Comparison of ENCODE assay signal across 3 cellular contexts in genomic region chr14:103343164-103343879, GRCh38.
TF ChIP-seq lines count a peak whose summit lies in the region.

No MANE protein-coding gene starts in this region.

TF ChIP-seq in GM12891, 5 proteins besides CTCF, POLR2A, EP300 and RAD21:
- TF ChIP-seq PAX5 (IDR thresholded peaks at IDR 0.05; ENCODE audit: insufficient read depth, low read length, severe bottlenecking) (no peak), SPI1 (IDR thresholded peaks at IDR 0.05; ENCODE audit: low read depth, low read length) (no peak), TAF1 (IDR thresholded peaks at IDR 0.05; ENCODE audit: low read depth, low read length) (no peak), POU2F2 (IDR thresholded peaks at IDR 0.05; ENCODE audit: low read depth, low read length) (peak; percentile 66), POLR2AphosphoS5 (IDR thresholded peaks at IDR 0.05; ENCODE audit: low read depth, low read length) (peak; percentile 91)
TF ChIP-seq in GM12891: peak in this region for 2.

TF ChIP-seq in HEK293, 187 proteins besides CTCF, POLR2A, EP300 and RAD21:
- TF ChIP-seq ZNF280D (tag by site-specific recombination; IDR thresholded peaks at IDR 0.05) (no peak), ZNF610 (tag by site-specific recombination; IDR thresholded peaks at IDR 0.05; ENCODE audit: borderline replicate concordance) (no peak), ZNF433 (tag by site-specific recombination; IDR thresholded peaks at IDR 0.05; ENCODE audit: low read depth) (no peak), ZNF221 (tag by site-specific recombination; IDR thresholded peaks at IDR 0.05; ENCODE audit: borderline replicate concordance) (no peak), ZNF513 (tag by site-specific recombination; IDR thresholded peaks at IDR 0.05) (no peak), FEZF1 (tag by site-specific recombination; IDR thresholded peaks at IDR 0.05) (peak; percentile 62), ZNF677 (tag by site-specific recombination; IDR thresholded peaks at IDR 0.05) (no peak)

TF ChIP-seq in K562, 482 proteins besides CTCF, POLR2A, EP300 and RAD21 (continues in another document):
- TF ChIP-seq ZBTB34 (CRISPR knock-in tag; IDR thresholded peaks at IDR 0.05) (no peak), HBP1 (CRISPR knock-in tag; IDR thresholded peaks at IDR 0.05) (no peak), PCBP2 (IDR thresholded peaks at IDR 0.05; ENCODE audit: low read depth, low read length, poor library complexity, severe bottlenecking) (no peak), ZFP1 (CRISPR knock-in tag; IDR thresholded peaks at IDR 0.05) (no peak), ZNF583 (CRISPR knock-in tag; IDR thresholded peaks at IDR 0.05) (no peak), MXI1 (IDR thresholded peaks at IDR 0.05; ENCODE audit: low read depth, low read length) (no peak), NCOR1 (IDR thresholded peaks at IDR 0.05) (0 out of 2 replicates have a peak, but pooled peaks have one; percentile 9), MXD1 (CRISPR knock-in tag; IDR thresholded peaks at IDR 0.05; ENCODE audit: borderline replicate concordance, poor library complexity, severe bottlenecking) (no peak), ZNF518B (CRISPR knock-in tag; IDR thresholded peaks at IDR 0.05) (no peak), XRCC5 (IDR thresholded peaks at IDR 0.05; ENCODE audit: low read depth, low read length) (no peak), NCOA6 (IDR thresholded peaks at IDR 0.05) (no peak), DNMT1 (IDR thresholded peaks at IDR 0.05) (no peak), KLF13 (tag; IDR thresholded peaks at IDR 0.05; ENCODE audit: borderline replicate concordance, low read depth) (no peak), ZNF551 (CRISPR knock-in tag; IDR thresholded peaks at IDR 0.05) (no peak), SREBF1 (IDR thresholded peaks at IDR 0.05; ENCODE audit: borderline replicate concordance, low read depth, low read length) (no peak), ZNF592 (IDR thresholded peaks at IDR 0.05) (no peak), E2F3 (CRISPR knock-in tag; IDR thresholded peaks at IDR 0.05) (no peak), ZSCAN29 (IDR thresholded peaks at IDR 0.05) (no peak), ZNF512 (tag; IDR thresholded peaks at IDR 0.05) (no peak), TCFL5 (CRISPR knock-in tag; conservative IDR thresholded peaks at IDR 0.05) (no peak), RAD51 (IDR thresholded peaks at IDR 0.05; ENCODE audit: borderline replicate concordance, low read depth) (no peak), ARID1B (IDR thresholded peaks at IDR 0.05) (peak; percentile 69), HMGN3 (IDR thresholded peaks at IDR 0.05; ENCODE audit: borderline replicate concordance, extremely low read depth, insufficient read length, low read depth, low read length) (no peak), UBTF (IDR thresholded peaks at IDR 0.05; ENCODE audit: borderline replicate concordance in 1 of 2, low read depth in 2 of 2, low read length in 2 of 2) (no peak), ZNF609 (CRISPR knock-in tag; IDR thresholded peaks at IDR 0.05; ENCODE audit: borderline replicate concordance) (no peak), E2F5 (CRISPR knock-in tag; IDR thresholded peaks at IDR 0.05) (no peak), MEF2A (IDR thresholded peaks at IDR 0.05; ENCODE audit: control insufficient read depth, low read depth, low read length) (no peak), MYC (IDR thresholded peaks at IDR 0.05; ENCODE audit: low read depth, low read length) (no peak), MYC (CRISPR knock-in tag; IDR thresholded peaks at IDR 0.05; ENCODE audit: borderline replicate concordance, low read depth) (no peak), KHSRP (IDR thresholded peaks at IDR 0.05) (peak; percentile 38; the same call in 1 of the 2 replicates), ZBTB17 (CRISPR knock-in tag; IDR thresholded peaks at IDR 0.05) (no peak), TAF1 (IDR thresholded peaks at IDR 0.05; ENCODE audit: control insufficient read depth, extremely low read depth, insufficient read depth, low read length, severe bottlenecking) (no peak), DDX20 (tag; IDR thresholded peaks at IDR 0.05; ENCODE audit: low read depth) (no peak)
